Comparison of ENCODE assay signal across 30 cellular contexts in genomic region chr5:45109062-45109461, GRCh38.
"Had no signal": no experiment of that assay in that cellular context is flagged by ENCODE, and none has a peak within 500 bp of the region (broad histone marks: within the 10 kb centered on the region; RNA-seq: fewer than 3 reads in every experiment).

No MANE protein-coding gene starts in this region.

- H2AFZ ChIP-seq: neural progenitor cell had no signal

- H3K27ac ChIP-seq: colonic mucosa, esophagus squamous epithelium, heart right ventricle, left lung, neural progenitor cell, prostate gland, right atrium auricular region, suprapubic skin had no signal

- DNase-seq: colonic mucosa; effector memory CD4-positive, alpha-beta T cell; erythroblast; esophagus squamous epithelium; foreskin melanocyte; glutamatergic neuron; heart right ventricle; hippocampal formation; left cardiac atrium; left lung; mesenchymal stem cell; midbrain; naive thymus-derived CD4-positive, alpha-beta T cell; stimulated activated CD4-positive, alpha-beta T cell treated with anti-CD3 and anti-CD28 coated beads, Interleukin-12 subunit alpha, Interleukin-12 subunit beta, amount 100 ng/mL, for 4 hours; stimulated activated CD4-positive, alpha-beta T cell treated with anti-CD3 and anti-CD28 coated beads, Interleukin-1b, Interleukin-23, amount 100 ng/mL, for 48 hours; stimulated activated CD4-positive, alpha-beta T cell treated with anti-CD3 and anti-CD28 coated beads, Interleukin-4, amount 100 ng/mL, for 1 hour; stimulated activated CD8-positive, alpha-beta memory T cell treated with anti-CD3 and anti-CD28 coated beads, Interleukin-4, amount 100 ng/mL, for 48 hours; stimulated activated naive CD4-positive, alpha-beta T cell; stimulated activated naive CD8-positive, alpha-beta T cell treated with anti-CD3 and anti-CD28 coated beads, Interleukin-15, amount 100 ng/mL, for 72 hours had no signal

- H3K4me3 Mint-ChIP-seq: dendritic cell treated with granulocyte-macrophage colony-stimulating factor and Interleukin-4, amounts not matched to agents 40 ng/mL and 50 ng/mL, for 4 days; naive thymus-derived CD4-positive, alpha-beta T cell; nephron; neural progenitor cell; stimulated activated naive CD8-positive, alpha-beta T cell treated with anti-CD3 and anti-CD28 coated beads, Interleukin-15, amount 100 ng/mL, for 72 hours; type B pancreatic cell had no signal

- H3K27me3 Mint-ChIP-seq: dendritic cell treated with granulocyte-macrophage colony-stimulating factor and Interleukin-4, amounts not matched to agents 40 ng/mL and 50 ng/mL, for 4 days; naive thymus-derived CD4-positive, alpha-beta T cell; stimulated activated naive CD8-positive, alpha-beta T cell treated with anti-CD3 and anti-CD28 coated beads, Interleukin-15, amount 100 ng/mL, for 72 hours; type B pancreatic cell had no signal

- H3K36me3 Mint-ChIP-seq: naive thymus-derived CD4-positive, alpha-beta T cell; neural progenitor cell; type B pancreatic cell had no signal

- H3K4me2 ChIP-seq: neural progenitor cell, smooth muscle cell had no signal

- H3K36me3 ChIP-seq: colonic mucosa, esophagus squamous epithelium, heart right ventricle, left lung, neural progenitor cell, prostate gland, right atrium auricular region, suprapubic skin had no signal

- H3K4me3 ChIP-seq: colonic mucosa, esophagus squamous epithelium, heart right ventricle, left lung, neural progenitor cell, prostate gland, right atrium auricular region, smooth muscle cell, suprapubic skin had no signal

- H3K4me1 Mint-ChIP-seq: naive thymus-derived CD4-positive, alpha-beta T cell; nephron; stimulated activated naive CD8-positive, alpha-beta T cell treated with anti-CD3 and anti-CD28 coated beads, Interleukin-15, amount 100 ng/mL, for 72 hours had no signal

- H3K27ac Mint-ChIP-seq: dendritic cell treated with granulocyte-macrophage colony-stimulating factor and Interleukin-4, amounts not matched to agents 40 ng/mL and 50 ng/mL, for 4 days; naive thymus-derived CD4-positive, alpha-beta T cell; nephron; neural progenitor cell; type B pancreatic cell had no signal

- FAIRE-seq: endometrium, islet of Langerhans had no signal

- H3K9ac ChIP-seq: neural progenitor cell had no signal

- H3K9me3 ChIP-seq: colonic mucosa, esophagus squamous epithelium, left lung, prostate gland, right atrium auricular region, suprapubic skin had no signal

- H3K9me3 Mint-ChIP-seq: nephron, neural progenitor cell, type B pancreatic cell had no signal

- H3K27me3 ChIP-seq: colonic mucosa, esophagus squamous epithelium, heart right ventricle, left lung, neural progenitor cell, right atrium auricular region, suprapubic skin had no signal

- ATAC-seq: heart right ventricle; left cardiac atrium; left lung; naive thymus-derived CD4-positive, alpha-beta T cell; sciatic nerve; stimulated activated naive CD8-positive, alpha-beta T cell treated with anti-CD3 and anti-CD28 coated beads, Interleukin-15, amount 100 ng/mL, for 72 hours had no signal

- H3K4me1 ChIP-seq: colonic mucosa, esophagus squamous epithelium, heart right ventricle, left lung, prostate gland, right atrium auricular region, suprapubic skin had no signal
